Comparison of ENCODE assay signal across 1 cellular context in the genomic region with DNA sequence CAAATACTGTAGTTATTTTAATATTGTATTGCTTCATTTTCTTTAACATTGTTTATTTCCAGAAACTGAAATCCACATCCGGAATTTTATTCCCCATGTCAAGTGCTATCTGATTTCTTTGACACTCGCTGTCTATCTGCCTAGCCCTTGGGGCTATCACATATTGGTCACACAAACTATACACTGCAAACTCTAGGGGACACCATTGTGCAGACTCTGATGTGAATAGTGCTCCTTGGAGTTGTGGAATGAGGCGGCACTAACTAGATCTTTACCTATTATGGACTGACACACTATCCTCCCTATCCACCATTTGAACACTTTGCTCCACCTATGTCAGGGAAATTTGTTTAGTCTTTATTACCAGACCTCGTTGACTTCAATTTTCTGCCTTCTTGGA.
TF ChIP-seq lines count a peak whose summit lies in the region.

No MANE protein-coding gene starts in this region.

TF ChIP-seq in GM23338, 12 proteins besides CTCF, POLR2A, EP300 and RAD21 (continued from another document):
- TF ChIP-seq, protein P1, sequence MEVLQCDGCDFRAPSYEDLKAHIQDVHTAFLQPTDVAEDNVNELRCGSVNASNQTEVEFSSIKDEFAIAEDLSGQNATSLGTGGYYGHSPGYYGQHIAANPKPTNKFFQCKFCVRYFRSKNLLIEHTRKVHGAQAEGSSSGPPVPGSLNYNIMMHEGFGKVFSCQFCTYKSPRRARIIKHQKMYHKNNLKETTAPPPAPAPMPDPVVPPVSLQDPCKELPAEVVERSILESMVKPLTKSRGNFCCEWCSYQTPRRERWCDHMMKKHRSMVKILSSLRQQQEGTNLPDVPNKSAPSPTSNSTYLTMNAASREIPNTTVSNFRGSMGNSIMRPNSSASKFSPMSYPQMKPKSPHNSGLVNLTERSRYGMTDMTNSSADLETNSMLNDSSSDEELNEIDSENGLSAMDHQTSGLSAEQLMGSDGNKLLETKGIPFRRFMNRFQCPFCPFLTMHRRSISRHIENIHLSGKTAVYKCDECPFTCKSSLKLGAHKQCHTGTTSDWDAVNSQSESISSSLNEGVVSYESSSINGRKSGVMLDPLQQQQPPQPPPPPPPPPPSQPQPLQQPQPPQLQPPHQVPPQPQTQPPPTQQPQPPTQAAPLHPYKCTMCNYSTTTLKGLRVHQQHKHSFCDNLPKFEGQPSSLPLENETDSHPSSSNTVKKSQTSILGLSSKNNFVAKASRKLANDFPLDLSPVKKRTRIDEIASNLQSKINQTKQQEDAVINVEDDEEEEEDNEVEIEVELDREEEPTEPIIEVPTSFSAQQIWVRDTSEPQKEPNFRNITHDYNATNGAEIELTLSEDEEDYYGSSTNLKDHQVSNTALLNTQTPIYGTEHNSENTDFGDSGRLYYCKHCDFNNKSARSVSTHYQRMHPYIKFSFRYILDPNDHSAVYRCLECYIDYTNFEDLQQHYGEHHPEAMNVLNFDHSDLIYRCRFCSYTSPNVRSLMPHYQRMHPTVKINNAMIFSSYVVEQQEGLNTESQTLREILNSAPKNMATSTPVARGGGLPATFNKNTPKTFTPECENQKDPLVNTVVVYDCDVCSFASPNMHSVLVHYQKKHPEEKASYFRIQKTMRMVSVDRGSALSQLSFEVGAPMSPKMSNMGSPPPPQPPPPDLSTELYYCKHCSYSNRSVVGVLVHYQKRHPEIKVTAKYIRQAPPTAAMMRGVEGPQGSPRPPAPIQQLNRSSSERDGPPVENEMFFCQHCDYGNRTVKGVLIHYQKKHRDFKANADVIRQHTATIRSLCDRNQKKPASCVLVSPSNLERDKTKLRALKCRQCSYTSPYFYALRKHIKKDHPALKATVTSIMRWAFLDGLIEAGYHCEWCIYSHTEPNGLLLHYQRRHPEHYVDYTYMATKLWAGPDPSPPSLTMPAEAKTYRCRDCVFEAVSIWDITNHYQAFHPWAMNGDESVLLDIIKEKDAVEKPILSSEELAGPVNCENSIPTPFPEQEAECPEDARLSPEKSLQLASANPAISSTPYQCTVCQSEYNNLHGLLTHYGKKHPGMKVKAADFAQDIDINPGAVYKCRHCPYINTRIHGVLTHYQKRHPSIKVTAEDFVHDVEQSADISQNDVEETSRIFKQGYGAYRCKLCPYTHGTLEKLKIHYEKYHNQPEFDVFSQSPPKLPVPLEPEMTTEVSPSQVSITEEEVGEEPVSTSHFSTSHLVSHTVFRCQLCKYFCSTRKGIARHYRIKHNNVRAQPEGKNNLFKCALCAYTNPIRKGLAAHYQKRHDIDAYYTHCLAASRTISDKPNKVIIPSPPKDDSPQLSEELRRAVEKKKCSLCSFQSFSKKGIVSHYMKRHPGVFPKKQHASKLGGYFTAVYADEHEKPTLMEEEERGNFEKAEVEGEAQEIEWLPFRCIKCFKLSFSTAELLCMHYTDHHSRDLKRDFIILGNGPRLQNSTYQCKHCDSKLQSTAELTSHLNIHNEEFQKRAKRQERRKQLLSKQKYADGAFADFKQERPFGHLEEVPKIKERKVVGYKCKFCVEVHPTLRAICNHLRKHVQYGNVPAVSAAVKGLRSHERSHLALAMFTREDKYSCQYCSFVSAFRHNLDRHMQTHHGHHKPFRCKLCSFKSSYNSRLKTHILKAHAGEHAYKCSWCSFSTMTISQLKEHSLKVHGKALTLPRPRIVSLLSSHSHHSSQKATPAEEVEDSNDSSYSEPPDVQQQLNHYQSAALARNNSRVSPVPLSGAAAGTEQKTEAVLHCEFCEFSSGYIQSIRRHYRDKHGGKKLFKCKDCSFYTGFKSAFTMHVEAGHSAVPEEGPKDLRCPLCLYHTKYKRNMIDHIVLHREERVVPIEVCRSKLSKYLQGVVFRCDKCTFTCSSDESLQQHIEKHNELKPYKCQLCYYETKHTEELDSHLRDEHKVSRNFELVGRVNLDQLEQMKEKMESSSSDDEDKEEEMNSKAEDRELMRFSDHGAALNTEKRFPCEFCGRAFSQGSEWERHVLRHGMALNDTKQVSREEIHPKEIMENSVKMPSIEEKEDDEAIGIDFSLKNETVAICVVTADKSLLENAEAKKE (CRISPR knock-in tag; IDR thresholded peaks at IDR 0.05), result no peak
- TF ChIP-seq ZNF331 (CRISPR knock-in tag; IDR thresholded peaks at IDR 0.05; ENCODE audit: low read depth), result no peak
- TF ChIP-seq, protein P2, sequence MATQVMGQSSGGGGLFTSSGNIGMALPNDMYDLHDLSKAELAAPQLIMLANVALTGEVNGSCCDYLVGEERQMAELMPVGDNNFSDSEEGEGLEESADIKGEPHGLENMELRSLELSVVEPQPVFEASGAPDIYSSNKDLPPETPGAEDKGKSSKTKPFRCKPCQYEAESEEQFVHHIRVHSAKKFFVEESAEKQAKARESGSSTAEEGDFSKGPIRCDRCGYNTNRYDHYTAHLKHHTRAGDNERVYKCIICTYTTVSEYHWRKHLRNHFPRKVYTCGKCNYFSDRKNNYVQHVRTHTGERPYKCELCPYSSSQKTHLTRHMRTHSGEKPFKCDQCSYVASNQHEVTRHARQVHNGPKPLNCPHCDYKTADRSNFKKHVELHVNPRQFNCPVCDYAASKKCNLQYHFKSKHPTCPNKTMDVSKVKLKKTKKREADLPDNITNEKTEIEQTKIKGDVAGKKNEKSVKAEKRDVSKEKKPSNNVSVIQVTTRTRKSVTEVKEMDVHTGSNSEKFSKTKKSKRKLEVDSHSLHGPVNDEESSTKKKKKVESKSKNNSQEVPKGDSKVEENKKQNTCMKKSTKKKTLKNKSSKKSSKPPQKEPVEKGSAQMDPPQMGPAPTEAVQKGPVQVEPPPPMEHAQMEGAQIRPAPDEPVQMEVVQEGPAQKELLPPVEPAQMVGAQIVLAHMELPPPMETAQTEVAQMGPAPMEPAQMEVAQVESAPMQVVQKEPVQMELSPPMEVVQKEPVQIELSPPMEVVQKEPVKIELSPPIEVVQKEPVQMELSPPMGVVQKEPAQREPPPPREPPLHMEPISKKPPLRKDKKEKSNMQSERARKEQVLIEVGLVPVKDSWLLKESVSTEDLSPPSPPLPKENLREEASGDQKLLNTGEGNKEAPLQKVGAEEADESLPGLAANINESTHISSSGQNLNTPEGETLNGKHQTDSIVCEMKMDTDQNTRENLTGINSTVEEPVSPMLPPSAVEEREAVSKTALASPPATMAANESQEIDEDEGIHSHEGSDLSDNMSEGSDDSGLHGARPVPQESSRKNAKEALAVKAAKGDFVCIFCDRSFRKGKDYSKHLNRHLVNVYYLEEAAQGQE (IDR thresholded peaks at IDR 0.05; ENCODE audit: unreplicated experiment), result no peak
